In genomic region chr7:141251957-141252356, GRCh38 we compare ENCODE assay signal across 27 cellular contexts.
DNase-seq lines count a peak whose midpoint lies in the region; ATAC-seq, FAIRE-seq and TF ChIP-seq lines count a peak whose summit lies in the region.
"Had no signal": no experiment of that assay in that cellular context is flagged by ENCODE, and none has a peak within 500 bp of the region (broad histone marks: within the 10 kb centered on the region; RNA-seq: fewer than 3 reads in every experiment).

No MANE protein-coding gene starts in this region.

- H3K27ac ChIP-seq in C4-2B (no peak overlapping the region), H9 (ENCODE audit: insufficient read length, low read depth, low read length) (no peak overlapping the region), Panc1 (ENCODE audit: low read length) (no peak overlapping the region), small intestine (ENCODE audit: low read depth in 1 of 2, low read length in 1 of 2) (no peak overlapping the region)
- H3K27ac ChIP-seq: BLaER1, breast epithelium, left lung, pancreas, right lobe of liver, transverse colon had no signal

- H3K4me3 ChIP-seq in Panc1 (ENCODE audit: low read depth in 2 of 2, low read length in 2 of 2) (no peak overlapping the region), fibroblast of mammary gland (ENCODE audit: control insufficient read depth, low read depth, low read length) (no peak overlapping the region), small intestine (ENCODE audit: low read depth in 1 of 2, low read length in 2 of 2) (no peak overlapping the region)
- H3K4me3 ChIP-seq: BLaER1, breast epithelium, left lung, pancreas, right lobe of liver, transverse colon had no signal

- no peak overlapping the region for H3K9ac ChIP-seq in H9 (ENCODE audit: extremely low read depth, insufficient read length, low read length)
- H3K9ac ChIP-seq: BLaER1 had no signal

- H3K9me3 ChIP-seq in H9 (ENCODE audit: control insufficient read depth, low read depth, low read length) (no peaks in the 10 kb centered on the region), Panc1 (ENCODE audit: control insufficient read depth, insufficient read depth, low read depth, low read length) (no peaks in the 10 kb centered on the region), small intestine (ENCODE audit: control insufficient read depth, low read depth) (no peaks in the 10 kb centered on the region)
- H3K9me3 ChIP-seq: left lung, pancreas, right lobe of liver, transverse colon had no signal

- H2AFZ ChIP-seq in H9 (ENCODE audit: low read length): no peak overlapping the region

- no peaks in the 10 kb centered on the region for H4K20me1 ChIP-seq in H9 (ENCODE audit: control insufficient read depth, insufficient read depth, insufficient read length)
- H4K20me1 ChIP-seq: BLaER1 had no signal

- in situ Hi-C loops in Panc1 (cut with HindIII; ENCODE audit: low pct_unique_long_range_greater_than_20kb, low sequenced_read_pairs): no loop called here

- ATAC-seq in Panc1: no peak
- ATAC-seq: left lung; stimulated activated effector memory CD8-positive, alpha-beta T cell treated with anti-CD3 and anti-CD28 coated beads, Interleukin-12 subunit alpha, Interleukin-12 subunit beta, amount 100 ng/mL, for 72 hours had no signal

- H3T11ph ChIP-seq in H9 (ENCODE audit: low read length): no peak overlapping the region

- no peak overlapping the region for H3K4me2 ChIP-seq in H9 (ENCODE audit: insufficient read depth, insufficient read length, low read length)
- H3K4me2 ChIP-seq: BLaER1 had no signal

- H3K27ac Mint-ChIP-seq in H9: no peak overlapping the region
- H3K27ac Mint-ChIP-seq: activated CD4-positive, alpha-beta T cell treated with anti-CD3 and anti-CD28 coated beads, Interleukin-2, amount 10 ng/mL, durations not matched to agents 24 days and 14 days; activated naive CD4-positive, alpha-beta T cell treated with anti-CD3 and anti-CD28 coated beads, Interleukin-2, amount 50 U/mL, for 24 hours; immature natural killer cell; stimulated activated effector memory CD8-positive, alpha-beta T cell treated with anti-CD3 and anti-CD28 coated beads, Interleukin-12 subunit alpha, Interleukin-12 subunit beta, amount 100 ng/mL, for 72 hours had no signal

- H3K36me3 ChIP-seq in Panc1 (ENCODE audit: control insufficient read depth, insufficient read depth, low read length): no peaks in the 10 kb centered on the region
- no peaks in the 10 kb centered on the region for H3K36me3 ChIP-seq in small intestine (ENCODE audit: control insufficient read depth in 2 of 2, insufficient read depth in 2 of 2, low read length in 2 of 2)
- H3K36me3 ChIP-seq: BLaER1, breast epithelium, left lung, pancreas, right lobe of liver, transverse colon had no signal

- H3K18ac ChIP-seq in H9 (ENCODE audit: insufficient read length, low read depth, low read length): no peak overlapping the region

- FAIRE-seq in small intestine (lab: Jason Lieb, UNC): no peak
- FAIRE-seq: pancreas, RCC 7860 had no signal

- no peak overlapping the region for H2BK20ac ChIP-seq in H9 (ENCODE audit: low read depth, low read length, poor library complexity, severe bottlenecking)

- WGBS in H9 (ENCODE audit: extremely low coverage, insufficient read length, low lambda C conversion rate): no CpG with 5 or more reads among the region's 2 CpGs
- WGBS in small intestine, 3 donors: 61 to 86% (median 66%) methylated on average over 2 of the region's 2 CpGs

- no peak overlapping the region for H3K4me3 Mint-ChIP-seq in H9
- H3K4me3 Mint-ChIP-seq: activated CD4-positive, alpha-beta T cell treated with anti-CD3 and anti-CD28 coated beads, Interleukin-2, amount 10 ng/mL, durations not matched to agents 24 days and 14 days; activated naive CD4-positive, alpha-beta T cell treated with anti-CD3 and anti-CD28 coated beads, Interleukin-2, amount 50 U/mL, for 24 hours; immature natural killer cell; neural crest cell; stimulated activated effector memory CD8-positive, alpha-beta T cell treated with anti-CD3 and anti-CD28 coated beads, Interleukin-12 subunit alpha, Interleukin-12 subunit beta, amount 100 ng/mL, for 72 hours had no signal

- CTCF ChIA-PET in Panc1 (lab: Charles Lee): no interaction called here

- H4K5ac ChIP-seq in H9 (ENCODE audit: insufficient read length, low read depth, low read length): no peak overlapping the region

- DNase-seq in H9: no peak
- DNase-seq in Panc1 (ENCODE audit: low read depth, low spot score): no peak
- peak; percentile 2 for DNase-seq in fibroblast of mammary gland (ENCODE audit: low read depth)
- DNase-seq in stimulated activated CD4-positive, alpha-beta T cell treated with anti-CD3 and anti-CD28 coated beads, Interleukin-12 subunit alpha, Interleukin-12 subunit beta, amount 100 ng/mL, for 4 hours: no peak
- DNase-seq in small intestine: no peak
- no peak for DNase-seq in retina
- DNase-seq in anterior cingulate cortex (lab: John Stamatoyannopoulos, UW): no peak
- DNase-seq: activated CD4-positive, alpha-beta T cell treated with anti-CD3 and anti-CD28 coated beads, Interleukin-2, amount 10 ng/mL, durations not matched to agents 24 days and 14 days; amniotic stem cell; DMS153; hypothalamus; immature natural killer cell; left lung; mesendoderm; NCI-H2029; NCI-H524; pancreas; right lobe of liver; SW 1271; transverse colon had no signal

- no peak overlapping the region for H2BK15ac ChIP-seq in H9 (ENCODE audit: low read depth, low read length)

- intact Hi-C loops in Panc1 (cut with micrococcal nuclease; ENCODE audit: unreplicated experiment): no loop called here

- H2BK5ac ChIP-seq in H9 (ENCODE audit: insufficient read length, low read length): no peak overlapping the region

- H3K36me3 Mint-ChIP-seq in H9 (ENCODE audit: insufficient read depth in 1 of 3, low read depth in 3 of 3): 0 out of 7 replicates have a peak, but pooled peaks cover 0 to 3% (median 0%) of the 10 kb centered on the region in 3 experiments
- H3K36me3 Mint-ChIP-seq: activated naive CD4-positive, alpha-beta T cell treated with anti-CD3 and anti-CD28 coated beads, Interleukin-2, amount 50 U/mL, for 24 hours; immature natural killer cell; stimulated activated effector memory CD8-positive, alpha-beta T cell treated with anti-CD3 and anti-CD28 coated beads, Interleukin-12 subunit alpha, Interleukin-12 subunit beta, amount 100 ng/mL, for 72 hours had no signal

- H4K91ac ChIP-seq in H9 (ENCODE audit: insufficient read length, low read depth, low read length): no peak overlapping the region

- H3K9me3 Mint-ChIP-seq in H9: peaks cover 0 to 3% of the 10 kb centered on the region in 2 experiments; a peak in 1 of 5 replicates
- H3K9me3 Mint-ChIP-seq: immature natural killer cell; stimulated activated effector memory CD8-positive, alpha-beta T cell treated with anti-CD3 and anti-CD28 coated beads, Interleukin-12 subunit alpha, Interleukin-12 subunit beta, amount 100 ng/mL, for 72 hours had no signal

- no peak overlapping the region for H3K4ac ChIP-seq in H9 (ENCODE audit: low read depth, low read length)

- H3K79me2 ChIP-seq in H9 (ENCODE audit: insufficient read depth, low read length): no peaks in the 10 kb centered on the region

- peak; percentile 23 for TF ChIP-seq CTCF in C4-2B (conservative IDR thresholded peaks at IDR 0.05)
- peak; percentile 36; the same call in 2 of the 3 replicates for TF ChIP-seq CTCF in H9 (conservative IDR thresholded peaks at IDR 0.05)
- peak; percentile 24 for TF ChIP-seq CTCF in Panc1 (IDR thresholded peaks at IDR 0.05)
- TF ChIP-seq CTCF in fibroblast of mammary gland (conservative IDR thresholded peaks at IDR 0.05; ENCODE audit: control insufficient read depth, insufficient read depth, low read depth, low read length): peak; percentile 17

- H3K4me1 ChIP-seq in H9 (ENCODE audit: insufficient read depth, low read length): peaks cover 4% of the 10 kb centered on the region; the same call in 1 of the 2 replicates
- no peaks in the 10 kb centered on the region for H3K4me1 ChIP-seq in Panc1 (ENCODE audit: control insufficient read depth, insufficient read depth, low read length)
- H3K4me1 ChIP-seq in small intestine (ENCODE audit: control insufficient read depth in 2 of 2, insufficient read depth in 1 of 2, low read depth in 1 of 2, low read length in 1 of 2): no peaks in the 10 kb centered on the region
- H3K4me1 ChIP-seq: BLaER1, breast epithelium, left lung, pancreas, right lobe of liver, transverse colon had no signal

- no peak overlapping the region for H3K56ac ChIP-seq in H9 (ENCODE audit: insufficient read length, low read depth, low read length)

- POLR2A ChIA-PET in Panc1 (lab: Charles Lee): no interaction called here

- H4K8ac ChIP-seq in H9 (replicated peaks; ENCODE audit: insufficient read length, low read depth, low read length): no peak overlapping the region

- no peak overlapping the region for H3K23ac ChIP-seq in H9 (ENCODE audit: insufficient read length, low read depth, low read length)

- no peak overlapping the region for H2BK120ac ChIP-seq in H9 (ENCODE audit: low read depth, low read length, poor library complexity, severe bottlenecking)

- no peaks in the 10 kb centered on the region for H3K79me1 ChIP-seq in H9 (ENCODE audit: insufficient read depth, low read depth, low read length, poor library complexity, severe bottlenecking)

- no peaks in the 10 kb centered on the region for H3K27me3 ChIP-seq in H9 (ENCODE audit: insufficient read depth, low read length)
- H3K27me3 ChIP-seq in Panc1 (ENCODE audit: control insufficient read depth, insufficient read depth, low read length): peaks cover 2% of the 10 kb centered on the region; the same call in 1 of the 2 replicates
- H3K27me3 ChIP-seq in small intestine (ENCODE audit: control insufficient read depth in 2 of 2, insufficient read depth in 2 of 2, low read length in 2 of 2): peaks cover 0 to 4% of the 10 kb centered on the region in 2 donors
- H3K27me3 ChIP-seq: BLaER1, breast epithelium, left lung, pancreas, right lobe of liver, transverse colon had no signal

- no peak overlapping the region for H3K14ac ChIP-seq in H9 (ENCODE audit: insufficient read depth, low read length)

- no peaks in the 10 kb centered on the region for H3K23me2 ChIP-seq in H9 (ENCODE audit: insufficient read length, low read depth, low read length, poor library complexity, severe bottlenecking)

- peaks cover 11% of the 10 kb centered on the region in 2 experiments for H3K4me1 Mint-ChIP-seq in H9
- H3K4me1 Mint-ChIP-seq: activated CD4-positive, alpha-beta T cell treated with anti-CD3 and anti-CD28 coated beads, Interleukin-2, amount 10 ng/mL, durations not matched to agents 24 days and 14 days; activated naive CD4-positive, alpha-beta T cell treated with anti-CD3 and anti-CD28 coated beads, Interleukin-2, amount 50 U/mL, for 24 hours; immature natural killer cell; neural crest cell; stimulated activated effector memory CD8-positive, alpha-beta T cell treated with anti-CD3 and anti-CD28 coated beads, Interleukin-12 subunit alpha, Interleukin-12 subunit beta, amount 100 ng/mL, for 72 hours had no signal

- no peak overlapping the region for H2AK5ac ChIP-seq in H9 (ENCODE audit: insufficient read length, low read length)

- H3K27me3 Mint-ChIP-seq in H9 (ENCODE audit: low read depth): no peaks in the 10 kb centered on the region
- H3K27me3 Mint-ChIP-seq: activated naive CD4-positive, alpha-beta T cell treated with anti-CD3 and anti-CD28 coated beads, Interleukin-2, amount 50 U/mL, for 24 hours had no signal

- no TSS peak for BruUV-seq in Panc1 (replicated peaks; lab: Mats Ljungman, UMichigan)

- H2BK12ac ChIP-seq in H9 (ENCODE audit: insufficient read length, low read depth, low read length): no peak overlapping the region
